31 cellular contexts compared by ENCODE assay signal in the genomic region with DNA sequence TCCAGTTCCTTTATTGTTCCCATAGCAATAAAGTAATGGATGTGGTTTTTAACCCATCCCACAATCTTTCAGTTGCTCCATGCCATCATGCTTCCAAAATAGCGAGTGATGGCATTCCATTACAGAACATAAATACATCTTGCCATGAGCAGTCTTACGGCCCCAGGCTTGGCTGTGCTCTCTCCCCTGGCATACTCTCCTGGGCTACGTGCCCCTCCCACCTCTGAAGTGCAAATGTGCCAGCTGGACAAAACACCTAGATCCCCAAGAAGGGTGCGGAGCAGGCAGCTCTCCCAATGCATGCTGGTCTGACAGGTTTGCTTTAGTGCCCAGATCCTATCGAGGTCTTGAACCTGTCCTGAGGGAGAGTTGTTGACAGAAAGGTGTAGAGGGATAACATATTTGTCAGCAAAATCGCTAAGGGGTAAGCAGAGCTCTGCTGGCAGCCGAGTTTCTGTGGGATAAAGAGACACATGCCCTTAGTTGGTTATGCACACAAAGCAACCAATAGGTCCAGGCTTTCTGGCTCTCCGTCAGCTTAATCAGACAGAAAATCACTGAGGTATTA. TPM values are rescaled to one million over a fixed set of nuclear protein-coding genes. Genes with fewer than 3 reads are reported as not detected.
"Had no signal": no experiment of that assay in that cellular context is flagged by ENCODE, and none has a peak within 500 bp of the region (broad histone marks: within the 10 kb centered on the region; RNA-seq: fewer than 3 reads in every experiment).

No MANE protein-coding gene starts in this region.

- ATAC-seq: activated naive CD4-positive, alpha-beta T cell treated with anti-CD3 and anti-CD28 coated beads, Interleukin-2, amount 50 U/mL, for 72 hours; activated T-cell treated with anti-CD3 and anti-CD28 coated beads, Interleukin-2, amount 50 U/mL, for 72 hours; esophagus mucosa; foreskin keratinocyte; gastrocnemius medialis; T-cell had no signal

- H3K27me3 ChIP-seq: ascending aorta, foreskin keratinocyte had no signal

- H3K4me1 ChIP-seq: ascending aorta, breast epithelium, gastrocnemius medialis had no signal

- DNase-seq: activated CD4-positive, alpha-beta memory T cell treated with anti-CD3 and anti-CD28 coated beads, Interleukin-2, amount 10 ng/mL, durations not matched to agents 7 days and 5 days; activated CD4-positive, alpha-beta T cell treated with anti-CD3 and anti-CD28 coated beads for 4 hours; activated CD4-positive, alpha-beta T cell treated with anti-CD3 and anti-CD28 coated beads, Interleukin-2, amount 10 ng/mL, durations not matched to agents 7 days and 5 days; activated CD4-positive, alpha-beta T cell treated with anti-CD3 and anti-CD28 coated beads, Interleukin-2, amount 50 U/mL, for 4 hours; activated CD4-positive, CD25-positive, alpha-beta regulatory T cell; activated CD4-positive, CD25-positive, alpha-beta regulatory T cell treated with anti-CD3 and anti-CD28 coated beads, Interleukin-2, amount 50 U/mL, for 72 hours; activated CD8-positive, alpha-beta memory T cell treated with anti-CD3 and anti-CD28 coated beads, Interleukin-2, amount 50 U/mL, for 48 hours; activated gamma-delta T cell; activated naive CD4-positive, alpha-beta T cell; activated naive CD4-positive, alpha-beta T cell treated with anti-CD3 and anti-CD28 coated beads, Interleukin-2, amount 10 ng/mL, durations not matched to agents 7 days and 5 days; activated naive CD8-positive, alpha-beta T cell treated with anti-CD3 and anti-CD28 coated beads, Interleukin-2, amount 10 ng/mL, durations not matched to agents 7 days and 5 days; activated T-cell treated with anti-CD3 and anti-CD28 coated beads for 4 hours; activated T-cell treated with anti-CD3 and anti-CD28 coated beads, Interleukin-2, amount 50 U/mL, for 24 hours; activated T-cell treated with anti-CD3 and anti-CD28 coated beads, Interleukin-2, amount 50 U/mL, for 72 hours; dorsolateral prefrontal cortex; effector memory CD4-positive, alpha-beta T cell; endodermal cell; foreskin keratinocyte; gastrocnemius medialis; SW 1271; T-cell; T-helper 9 cell had no signal

- H3K36me3 ChIP-seq: ascending aorta, breast epithelium, cardiac muscle cell, gastrocnemius medialis had no signal

- H3K9me3 ChIP-seq: ascending aorta, breast epithelium, gastrocnemius medialis had no signal

- H3K27ac ChIP-seq: ascending aorta, breast epithelium, cardiac muscle cell, coronary artery, dorsolateral prefrontal cortex, foreskin keratinocyte, gastrocnemius medialis had no signal

- H3K4me3 ChIP-seq: ascending aorta, breast epithelium, cardiac muscle cell, coronary artery, dorsolateral prefrontal cortex, gastrocnemius medialis had no signal

RNA-seq across cellular contexts. Expression of gene PAX1, which starts 43.9 kb away (rescaled TPM):
- total RNA-seq: activated CD4-positive, alpha-beta memory T cell treated with anti-CD3 and anti-CD28 coated beads, Interleukin-2, amount 10 ng/mL, durations not matched to agents 7 days and 5 days; activated CD4-positive, alpha-beta T cell treated with anti-CD3 and anti-CD28 coated beads, Interleukin-2, amount 10 ng/mL, durations not matched to agents 7 days and 5 days; activated naive CD4-positive, alpha-beta T cell treated with anti-CD3 and anti-CD28 coated beads, Interleukin-2, amount 50 U/mL, for 72 hours; activated naive CD8-positive, alpha-beta T cell treated with anti-CD3 and anti-CD28 coated beads, Interleukin-2, amount 10 ng/mL, durations not matched to agents 7 days and 5 days; activated T-cell treated with anti-CD3 and anti-CD28 coated beads, Interleukin-2, amount 50 U/mL, for 72 hours; ascending aorta; breast epithelium; cardiac muscle cell; cerebellum; endodermal cell; epithelial cell of proximal tubule; esophagus mucosa; foreskin keratinocyte; T-cell; T-helper 2 cell treated with Interferon-gamma antibody and Interleukin-4, amounts not matched to agents 100 ng/mL and 5 ng/mL, for 36 hours had no signal
- polyA plus RNA-seq: cardiac muscle cell, foreskin keratinocyte had no signal
